In genomic region chr1:198121058-198121829, GRCh38 we compare ENCODE assay signal across 10 cellular contexts. TPM values are rescaled to one million over a fixed set of nuclear protein-coding genes. Genes with fewer than 3 reads are reported as not detected.
DNase-seq lines count a peak whose midpoint lies in the region; ATAC-seq and TF ChIP-seq lines count a peak whose summit lies in the region.
"Had no signal": no experiment of that assay in that cellular context is flagged by ENCODE, and none has a peak within 500 bp of the region (broad histone marks: within the 10 kb centered on the region; RNA-seq: fewer than 3 reads in every experiment).

No MANE protein-coding gene starts in this region.

- H3K36me3 ChIP-seq in PC-3 (ENCODE audit: low read depth, low read length): no peaks in the 10 kb centered on the region

- POLR2A ChIA-PET in PC-3 (lab: Charles Lee; ENCODE audit: unreplicated experiment): interaction anchor here (0.6 kb wide), 1 partner anchor 16 kb away, joined by 4 read pairs; no protein-coding TSS in a partner anchor

- BruUV-seq in PC-3 (replicated peaks; lab: Mats Ljungman, UMichigan): no TSS peak

- H3F3A ChIP-seq in PC-3 (ENCODE audit: low read length, unreplicated experiment): peaks cover 3% of the 10 kb centered on the region

- no peak overlapping the region for H3K4me3 ChIP-seq in PC-3 (ENCODE audit: low read length)
- H3K4me3 ChIP-seq in epithelial cell of esophagus (ENCODE audit: low read length): no peak overlapping the region

- no peaks in the 10 kb centered on the region for H4K20me1 ChIP-seq in PC-3 (ENCODE audit: low read length)

- peak overlapping the region; percentile 54 for H3K27ac ChIP-seq in PC-3 (ENCODE audit: low read length)

- CTCF ChIA-PET in PC-3 (lab: Charles Lee): no interaction called here

- no peak for TF ChIP-seq CTCF in PC-3 (conservative IDR thresholded peaks at IDR 0.05; ENCODE audit: low read depth, low read length)
- TF ChIP-seq CTCF in epithelial cell of esophagus (IDR thresholded peaks at IDR 0.05; ENCODE audit: insufficient read depth, low read depth, low read length, missing control alignments): no peak

- H3K4me1 ChIP-seq in PC-3 (ENCODE audit: insufficient read depth, low read length): peaks cover 43% of the 10 kb centered on the region

- H3K27me3 ChIP-seq in PC-3 (ENCODE audit: low read length): no peaks in the 10 kb centered on the region

- H2AFZ ChIP-seq in PC-3 (ENCODE audit: low read length): 0 out of 2 replicates have a peak overlapping the region, but pooled peaks have one; percentile 42

- DNase-seq in GM04504 (ENCODE audit: low read depth) (peak; percentile 50), PC-3 (peak; percentile 67), epithelial cell of esophagus (ENCODE audit: low read depth) (peak; percentile 93), posterior vena cava (ENCODE audit: low spot score) (peak; percentile 79)
- DNase-seq: activated gamma-delta T cell; stimulated activated CD4-positive, alpha-beta T cell treated with anti-CD3 and anti-CD28 coated beads, Interleukin-12 subunit alpha, Interleukin-12 subunit beta, amount 100 ng/mL, for 4 hours had no signal

- no peak overlapping the region for H3K9ac ChIP-seq in PC-3 (ENCODE audit: low read length)

- H3K79me2 ChIP-seq in PC-3 (ENCODE audit: low read length): no peaks in the 10 kb centered on the region

- no peaks in the 10 kb centered on the region for H3K9me2 ChIP-seq in PC-3 (replicated peaks; ENCODE audit: low read length)

- intact Hi-C loops in PC-3 (cut with micrococcal nuclease) (no loop called here), posterior vena cava (cut with DNase I) (no loop called here)

- no peaks in the 10 kb centered on the region for H3K9me3 ChIP-seq in PC-3 (ENCODE audit: low read length)

- H3K4me2 ChIP-seq in PC-3 (ENCODE audit: low read length): peak overlapping the region; percentile 22; the same call in 1 of the 2 replicates

- ATAC-seq in PC-3 (peak; percentile 88), GM21786 (IDR thresholded peaks at IDR 0.05; ENCODE audit: unreplicated experiment) (no peak), HG02610 (IDR thresholded peaks at IDR 0.05; ENCODE audit: unreplicated experiment) (no peak), GM21737 (IDR thresholded peaks at IDR 0.05; ENCODE audit: unreplicated experiment) (no peak)
- ATAC-seq: left lobe of liver had no signal

RNA-seq across cellular contexts. Expression of gene NEK7, which starts 35.6 kb away (rescaled TPM):
- 23.2 and 25.2 TPM in 2 replicates for total RNA-seq in PC-3 (2014; rRNA removed)
- 100 to 1,000 TPM; 117 to 165 TPM for total RNA-seq in posterior vena cava
